ENCODE assay signal across 11 cellular contexts in the genomic region with DNA sequence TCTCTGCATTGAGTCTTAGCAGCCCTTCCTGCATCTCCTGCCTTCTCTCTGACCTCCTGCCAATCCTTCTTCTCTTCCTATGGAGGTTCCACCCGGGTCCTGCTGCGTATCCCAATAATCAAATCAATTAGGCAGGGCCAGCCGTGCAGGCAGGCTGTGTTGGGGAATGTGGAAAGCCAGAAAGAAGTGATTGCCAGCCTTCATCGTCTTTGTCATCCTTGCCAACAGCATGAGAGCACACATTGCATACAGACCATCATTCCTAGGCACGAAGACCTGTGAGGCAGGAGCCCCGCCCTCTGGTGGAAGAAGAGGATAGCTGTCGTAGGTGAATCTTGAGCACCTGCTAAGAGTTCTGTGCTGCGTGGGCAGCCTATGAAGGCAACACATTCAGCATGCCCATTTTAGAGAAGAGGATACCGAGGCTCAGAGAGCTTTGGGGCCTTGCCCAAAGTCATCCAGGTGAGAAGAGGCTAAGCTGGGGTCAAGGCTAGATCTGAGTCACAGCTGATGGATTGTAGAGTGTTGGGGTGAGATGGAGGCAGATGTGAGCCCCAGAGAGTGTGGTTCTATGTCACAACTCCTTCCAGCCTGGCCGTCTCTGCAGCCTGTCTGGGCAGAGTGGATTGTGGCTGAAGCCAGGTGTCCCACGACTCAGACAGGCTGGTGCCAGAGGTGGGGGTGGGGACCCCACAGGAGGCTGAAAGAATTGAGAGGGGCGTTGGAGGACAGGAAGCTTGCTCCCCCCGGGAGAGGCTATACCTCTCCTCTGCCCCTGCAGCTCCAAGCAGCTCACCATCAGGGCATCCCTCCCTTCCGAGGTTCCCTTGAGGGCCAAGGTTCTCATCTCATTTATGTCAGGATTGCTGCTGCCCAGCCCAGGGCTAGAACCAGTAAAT. TPM values are rescaled to one million over a fixed set of nuclear protein-coding genes. Genes with fewer than 3 reads are reported as not detected.
A peak's percentile ranks its signal among the peaks of the same experiment; 100 is the strongest.
DNase-seq lines count a peak whose midpoint lies in the region; ATAC-seq, FAIRE-seq and TF ChIP-seq lines count a peak whose summit lies in the region.
"Had no signal": no experiment of that assay in that cellular context is flagged by ENCODE, and none has a peak within 500 bp of the region (broad histone marks: within the 10 kb centered on the region; RNA-seq: fewer than 3 reads in every experiment).

No MANE protein-coding gene starts in this region.

- no peak overlapping the region for H3K4me3 Mint-ChIP-seq in stimulated activated naive B cell treated with anti-CD40 and anti-IgM and Interleukin-4, amounts not matched to agents 10 μg/mL and 1 μg/mL and 100 μg/mL, for 72 hours
- H3K4me3 Mint-ChIP-seq in immature natural killer cell = no peak overlapping the region
- H3K4me3 Mint-ChIP-seq: CD4-positive, alpha-beta memory T cell had no signal

- no peak for FAIRE-seq in bronchial epithelial cell (lab: Jason Lieb, UNC)

- ATAC-seq in stimulated activated naive B cell treated with anti-CD40 and anti-IgM and Interleukin-4, amounts not matched to agents 10 μg/mL and 1 μg/mL and 100 μg/mL, for 72 hours (replicated peaks) = peak; percentile 36 to 41
- no peak for ATAC-seq in GM21515 (IDR thresholded peaks at IDR 0.05; ENCODE audit: unreplicated experiment)

- no peak overlapping the region for H3K4me3 ChIP-seq in bronchial epithelial cell (ENCODE audit: low read depth, low read length)

- peaks cover 32 to 53% of the 10 kb centered on the region in 2 donors for H3K27me3 Mint-ChIP-seq in stimulated activated naive B cell treated with anti-CD40 and anti-IgM and Interleukin-4, amounts not matched to agents 10 μg/mL and 1 μg/mL and 100 μg/mL, for 72 hours
- peaks cover 0 to 4% (median 2%) of the 10 kb centered on the region in 3 donors for H3K27me3 Mint-ChIP-seq in immature natural killer cell (ENCODE audit: low read depth in 3 of 3)

- DNase-seq in SIG-M5 treated with dmso at 0.1 percent for 504 hours (lab: John Stamatoyannopoulos, UW; ENCODE audit: unreplicated experiment) (peak; percentile 50), SIG-M5 (lab: John Stamatoyannopoulos, UW) (no peak), HuH-7 (ENCODE audit: low spot score) (peak; percentile 26), bronchial epithelial cell (ENCODE audit: low read depth) (peak; percentile 13), immature natural killer cell (no peak), NOMO-1 treated with dmso at 0.1 percent for 144 hours (lab: John Stamatoyannopoulos, UW; ENCODE audit: unreplicated experiment) (no peak)
- no peak for DNase-seq in stimulated activated naive B cell treated with anti-CD40 and anti-IgM and Interleukin-4, amounts not matched to agents 10 μg/mL and 1 μg/mL and 100 μg/mL, for 72 hours
- DNase-seq: NCI-H2171 treated with DMSO at 0.1 percent for 48 hours; stimulated activated CD4-positive, alpha-beta T cell treated with anti-CD3 and anti-CD28 coated beads, Interleukin-2, amount 100 ng/mL, for 48 hours had no signal

- H3K36me3 ChIP-seq in bronchial epithelial cell (ENCODE audit: control insufficient read depth, insufficient read depth, low read length) = no peaks in the 10 kb centered on the region

- H3K27me3 ChIP-seq in bronchial epithelial cell (ENCODE audit: control insufficient read depth, insufficient read depth, low read length) = no peaks in the 10 kb centered on the region

- no peaks in the 10 kb centered on the region for H3K36me3 Mint-ChIP-seq in stimulated activated naive B cell treated with anti-CD40 and anti-IgM and Interleukin-4, amounts not matched to agents 10 μg/mL and 1 μg/mL and 100 μg/mL, for 72 hours
- no peaks in the 10 kb centered on the region for H3K36me3 Mint-ChIP-seq in immature natural killer cell

- no peak overlapping the region for H3K27ac Mint-ChIP-seq in stimulated activated naive B cell treated with anti-CD40 and anti-IgM and Interleukin-4, amounts not matched to agents 10 μg/mL and 1 μg/mL and 100 μg/mL, for 72 hours
- H3K27ac Mint-ChIP-seq in immature natural killer cell = no peak overlapping the region

- no peaks in the 10 kb centered on the region for H3K4me1 Mint-ChIP-seq in stimulated activated naive B cell treated with anti-CD40 and anti-IgM and Interleukin-4, amounts not matched to agents 10 μg/mL and 1 μg/mL and 100 μg/mL, for 72 hours
- H3K4me1 Mint-ChIP-seq in immature natural killer cell = no peaks in the 10 kb centered on the region
- H3K4me1 Mint-ChIP-seq: CD4-positive, alpha-beta memory T cell had no signal

- H3K9me3 Mint-ChIP-seq in stimulated activated naive B cell treated with anti-CD40 and anti-IgM and Interleukin-4, amounts not matched to agents 10 μg/mL and 1 μg/mL and 100 μg/mL, for 72 hours = no peaks in the 10 kb centered on the region
- H3K9me3 Mint-ChIP-seq in immature natural killer cell = no peaks in the 10 kb centered on the region
- H3K9me3 Mint-ChIP-seq: CD4-positive, alpha-beta memory T cell had no signal

- peak; percentile 47 for TF ChIP-seq CTCF in bronchial epithelial cell (IDR thresholded peaks at IDR 0.05; ENCODE audit: insufficient read depth, low read length, severe bottlenecking)

RNA-seq across cellular contexts. Expression of gene C14orf132, which starts 12.7 kb away (rescaled TPM):
- 0.64 and 1.1 TPM in 2 replicates for total RNA-seq in bronchial epithelial cell
- not detected for polyA plus RNA-seq in immature natural killer cell

Comparison
In these comparisons a context has a peak if more than half of its experiments do, and no peak if none do; other contexts are left out.
1. DNase-seq: peak in SIG-M5 treated with dmso at 0.1 percent for 504 hours (single experiment), HuH-7 (single experiment) and bronchial epithelial cell (single experiment); none in SIG-M5 (single experiment), stimulated activated naive B cell treated with anti-CD40 and anti-IgM and Interleukin-4, amounts not matched to agents 10 μg/mL and 1 μg/mL and 100 μg/mL, for 72 hours (single experiment), immature natural killer cell (0 of 3) and NOMO-1 treated with dmso at 0.1 percent for 144 hours (single experiment).